Comparison of ENCODE assay signal across 8 cellular contexts in the genomic region with DNA sequence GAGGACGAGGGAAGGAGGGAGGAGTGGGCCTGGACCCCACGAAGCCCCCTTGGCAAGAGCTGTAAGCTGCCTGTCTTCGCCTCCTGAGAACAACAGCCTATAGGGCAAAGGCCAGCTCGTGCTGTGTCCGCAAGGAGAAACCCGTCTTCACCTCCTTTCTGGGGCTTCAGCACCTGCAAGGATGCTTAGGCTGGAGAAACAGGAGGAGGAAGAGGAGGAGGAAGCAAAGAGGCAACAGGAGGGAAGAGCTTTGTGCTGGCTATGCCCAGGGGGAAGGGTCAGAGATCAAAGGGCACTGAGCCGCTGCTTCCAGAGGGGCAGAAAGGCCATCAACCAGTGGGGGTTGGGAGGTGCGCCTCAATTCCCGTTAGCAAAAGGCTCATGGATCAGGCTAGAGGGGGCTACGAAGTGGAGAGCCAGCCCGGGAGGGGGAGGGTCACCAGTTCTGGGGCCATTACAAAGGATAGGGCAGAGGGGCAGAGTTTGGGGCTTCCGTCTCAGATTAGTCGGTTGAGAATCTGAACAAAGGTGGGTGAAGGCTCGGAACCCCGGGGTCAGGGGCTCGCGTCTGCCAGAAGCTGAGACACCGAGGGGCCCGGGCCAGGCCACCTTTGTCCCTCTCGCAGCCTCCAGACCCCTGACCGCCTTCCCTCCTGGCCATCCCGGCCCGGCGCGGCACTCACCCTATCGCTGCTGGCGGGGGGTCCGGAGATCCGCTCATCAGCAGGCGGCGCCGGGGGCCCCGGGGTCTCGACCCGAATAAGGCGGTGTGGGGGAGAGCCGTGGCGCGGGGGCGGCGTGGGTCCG. TPM values are rescaled to one million over a fixed set of nuclear protein-coding genes. Genes with fewer than 3 reads are reported as not detected.
DNase-seq lines count a peak whose midpoint lies in the region; ATAC-seq and TF ChIP-seq lines count a peak whose summit lies in the region.

No MANE protein-coding gene starts in this region.

- POLR2A ChIA-PET in SK-N-SH (lab: Yijun Ruan, JAX): interaction anchor here (0.6 to 6.4 kb wide), 8 partner anchors 12 to 66 kb away, joined by 3 to 97 read pairs (median 6); no protein-coding TSS in a partner anchor

- H3K79me2 ChIP-seq in SK-N-SH (ENCODE audit: insufficient read depth): no peaks in the 10 kb centered on the region

- H3K9me2 ChIP-seq in SK-N-SH: no peaks in the 10 kb centered on the region

- no peaks in the 10 kb centered on the region for H3K36me3 ChIP-seq in SK-N-SH (replicated peaks in 1 of 2; ENCODE audit: control insufficient read depth in 1 of 2, insufficient read depth in 2 of 2, low read length in 1 of 2)

- no peak for TF ChIP-seq CTCF in GM12864 (IDR thresholded peaks at IDR 0.05; ENCODE audit: low read depth, low read length, missing control alignments)
- TF ChIP-seq CTCF in SK-N-SH (IDR thresholded peaks at IDR 0.05): no peak
- no peak for TF ChIP-seq CTCF in foreskin fibroblast (IDR thresholded peaks at IDR 0.05; ENCODE audit: low read depth, low read length)

- CTCF ChIA-PET in SK-N-SH (lab: Yijun Ruan, JAX): interaction anchor here (0.7 to 5.3 kb wide), 11 partner anchors 9 to 271 kb away, joined by 3 to 41 read pairs (median 6); partner anchors contain the start of gene GATM

- peaks cover 7% of the 10 kb centered on the region for H3F3A ChIP-seq in SK-N-SH (replicated peaks; ENCODE audit: insufficient read depth)

- TF ChIP-seq EP300 in SK-N-SH (IDR thresholded peaks at IDR 0.05; ENCODE audit: borderline replicate concordance in 1 of 2, low read depth in 1 of 2, low read length in 1 of 2): no peak

- H3K4me3 ChIP-seq in GM12864 (ENCODE audit: low read depth, low read length) (peak overlapping the region; percentile 42), SK-N-SH (ENCODE audit: low read depth in 2 of 2, low read length in 1 of 2) (peak overlapping the region; percentile 68 to 74), foreskin fibroblast (ENCODE audit: low read depth in 1 of 2, low read length in 2 of 2) (peak overlapping the region; percentile 53 to 55)

- peak overlapping the region; percentile 52; the same call in 1 of the 2 replicates for H3K9ac ChIP-seq in SK-N-SH

- peaks cover 18 to 51% of the 10 kb centered on the region in 2 experiments; a peak in 3 of 4 replicates for H3K4me1 ChIP-seq in SK-N-SH (ENCODE audit: control insufficient read depth in 1 of 2, insufficient read depth in 2 of 2, low read depth in 1 of 2, low read length in 1 of 2)

- no peak for TF ChIP-seq RAD21 in SK-N-SH (IDR thresholded peaks at IDR 0.05; ENCODE audit: low read length)

- no peak for DNase-seq in GM12864 (ENCODE audit: low read depth)
- DNase-seq in SK-N-SH: peak; percentile 73
- DNase-seq in foreskin fibroblast: no peak
- DNase-seq in retina: peak; percentile 67
- no peak for DNase-seq in dedifferentiated amniotic fluid mesenchymal stem cell (ENCODE audit: extremely low spot score)
- DNase-seq in NCI-H748 treated with DMSO at 0.1 percent for 48 hours (lab: John Stamatoyannopoulos, UW): no peak

- no peaks in the 10 kb centered on the region; the same call in 1 of the 2 replicates for H3K27me3 ChIP-seq in SK-N-SH (ENCODE audit: insufficient read depth)

- WGBS in SK-N-SH (ENCODE audit: low lambda C conversion rate): 29% methylated on average over 22 of the region's 42 CpGs

- peak overlapping the region in 1 of 2 experiments; percentile 87; a peak in 2 of 4 replicates for H3K27ac ChIP-seq in SK-N-SH (ENCODE audit: low read depth in 2 of 2, low read length in 1 of 2)

- H2AFZ ChIP-seq in SK-N-SH (ENCODE audit: low read depth): peak overlapping the region; percentile 22; the same call in 1 of the 2 replicates

- H4K20me1 ChIP-seq in SK-N-SH (ENCODE audit: insufficient read depth): no peaks in the 10 kb centered on the region

- ATAC-seq in GM18502 (IDR thresholded peaks at IDR 0.05; ENCODE audit: poor library complexity, unreplicated experiment) (no peak), GM18909 (IDR thresholded peaks at IDR 0.05; ENCODE audit: poor library complexity, unreplicated experiment) (no peak)

- H3K9me3 ChIP-seq in SK-N-SH: no peaks in the 10 kb centered on the region

- peak overlapping the region; percentile 81 for H3K4me2 ChIP-seq in SK-N-SH

TF ChIP-seq in SK-N-SH, 30 proteins besides CTCF, POLR2A, EP300 and RAD21 (continues in another document):
- TF ChIP-seq TCF12 (IDR thresholded peaks at IDR 0.05): no peak
- TF ChIP-seq, protein P1, sequence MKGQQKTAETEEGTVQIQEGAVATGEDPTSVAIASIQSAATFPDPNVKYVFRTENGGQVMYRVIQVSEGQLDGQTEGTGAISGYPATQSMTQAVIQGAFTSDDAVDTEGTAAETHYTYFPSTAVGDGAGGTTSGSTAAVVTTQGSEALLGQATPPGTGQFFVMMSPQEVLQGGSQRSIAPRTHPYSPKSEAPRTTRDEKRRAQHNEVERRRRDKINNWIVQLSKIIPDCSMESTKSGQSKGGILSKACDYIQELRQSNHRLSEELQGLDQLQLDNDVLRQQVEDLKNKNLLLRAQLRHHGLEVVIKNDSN (IDR thresholded peaks at IDR 0.05; ENCODE audit: borderline replicate concordance, low read depth): no peak
- no peak for TF ChIP-seq SIN3A (IDR thresholded peaks at IDR 0.05; ENCODE audit: borderline replicate concordance, low read depth, low read length)
- TF ChIP-seq CHD2 (IDR thresholded peaks at IDR 0.05; ENCODE audit: low read length, partially characterized antibody): no peak
- TF ChIP-seq NRF1 (IDR thresholded peaks at IDR 0.05; ENCODE audit: low read depth, low read length): no peak
- no peak for TF ChIP-seq YY1 (IDR thresholded peaks at IDR 0.05; ENCODE audit: low read depth)
- TF ChIP-seq POLR2AphosphoS5 (IDR thresholded peaks at IDR 0.05; ENCODE audit: low read depth, low read length): no peak
- TF ChIP-seq, protein P2, sequence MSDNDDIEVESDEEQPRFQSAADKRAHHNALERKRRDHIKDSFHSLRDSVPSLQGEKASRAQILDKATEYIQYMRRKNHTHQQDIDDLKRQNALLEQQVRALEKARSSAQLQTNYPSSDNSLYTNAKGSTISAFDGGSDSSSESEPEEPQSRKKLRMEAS (IDR thresholded peaks at IDR 0.05; ENCODE audit: low read depth): no peak
- no peak for TF ChIP-seq ZBTB33 (IDR thresholded peaks at IDR 0.05; ENCODE audit: borderline replicate concordance, low read depth)
- TF ChIP-seq USF2 (IDR thresholded peaks at IDR 0.05; ENCODE audit: borderline replicate concordance, low read depth, low read length): no peak
- no peak for TF ChIP-seq TEAD4 (IDR thresholded peaks at IDR 0.05; ENCODE audit: borderline replicate concordance, insufficient read depth)
- no peak for TF ChIP-seq MXI1 (IDR thresholded peaks at IDR 0.05; ENCODE audit: low read depth, low read length)
- no peak for TF ChIP-seq RXRA (IDR thresholded peaks at IDR 0.05; ENCODE audit: borderline replicate concordance, low read depth)
- TF ChIP-seq IRF3 (IDR thresholded peaks at IDR 0.05; ENCODE audit: low read depth, low read length): no peak
- no peak for TF ChIP-seq MEF2A (IDR thresholded peaks at IDR 0.05; ENCODE audit: borderline replicate concordance, low read depth)
- TF ChIP-seq RFX5 (IDR thresholded peaks at IDR 0.05; ENCODE audit: low read length): no peak
- no peak for TF ChIP-seq ELF1 (IDR thresholded peaks at IDR 0.05)
- no peak for TF ChIP-seq JUND (IDR thresholded peaks at IDR 0.05)

RNA-seq across cellular contexts. Expression of gene SHF, which starts 0.8 kb away (rescaled TPM):
- 4.4 and 5.5 TPM in 2 replicates for polyA plus RNA-seq in SK-N-SH (2012; rRNA removed)
- polyA plus RNA-seq in SK-N-SH (2012; cell fraction: cytosol; rRNA removed): 3.3 and 4.2 TPM in 2 replicates
- 4.8 and 7.5 TPM in 2 replicates for polyA plus RNA-seq in SK-N-SH (2012; cell fraction: nucleus; rRNA removed)

RNA-seq across cellular contexts. Expression of gene DUOX1, which starts 57.2 kb away (rescaled TPM):
- polyA plus RNA-seq in SK-N-SH (2012; rRNA removed): not detected in 2 replicates
- under 0.01 and 0.01 TPM in 2 replicates for polyA plus RNA-seq in SK-N-SH (2012; cell fraction: cytosol; rRNA removed)
- 0.01 and 0.04 TPM in 2 replicates for polyA plus RNA-seq in SK-N-SH (2012; cell fraction: nucleus; rRNA removed)

RNA-seq across cellular contexts. Expression of gene DUOXA1, which starts 57.3 kb away (rescaled TPM):
- polyA plus RNA-seq in SK-N-SH (2012; rRNA removed): 0.02 TPM in 1 of 2 replicates, not detected in the other
- 0.01 and 0.09 TPM in 2 replicates for polyA plus RNA-seq in SK-N-SH (2012; cell fraction: cytosol; rRNA removed)
- 0.44 and 1.2 TPM in 2 replicates for polyA plus RNA-seq in SK-N-SH (2012; cell fraction: nucleus; rRNA removed)

Comparison
In these comparisons a context has a peak if more than half of its experiments do, and no peak if none do; other contexts are left out.
1. DNase-seq: peak in SK-N-SH (single experiment) and retina (single experiment); none in GM12864 (single experiment), foreskin fibroblast (0 of 2), dedifferentiated amniotic fluid mesenchymal stem cell (single experiment) and NCI-H748 treated with DMSO at 0.1 percent for 48 hours (single experiment).
2. Peak in every context shown above with its lines, with median percentiles within 50 percentile points of each other: H3K4me3 ChIP-seq.